1 cellular context compared by ENCODE assay signal in the genomic region with DNA sequence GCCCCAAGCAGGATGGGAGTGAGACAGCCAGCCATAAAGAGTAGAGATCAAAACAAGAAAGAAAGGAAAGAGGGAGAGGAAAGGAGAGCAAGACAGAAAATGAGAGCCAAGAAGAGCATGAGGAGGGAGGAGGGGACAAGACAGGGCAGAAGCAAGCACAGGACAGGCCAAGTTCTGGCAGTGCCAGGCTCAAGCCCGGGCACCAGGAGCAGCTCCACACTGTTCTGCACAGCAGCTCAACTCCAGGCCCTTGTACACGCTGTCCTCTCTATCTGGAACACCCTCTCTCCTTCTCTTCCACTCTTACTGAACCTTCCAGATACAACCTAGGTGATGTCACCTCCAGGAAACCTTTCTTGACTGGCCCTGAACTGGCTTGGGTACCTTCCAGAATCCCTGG.
TF ChIP-seq lines count a peak whose summit lies in the region.

No MANE protein-coding gene starts in this region.

TF ChIP-seq in GM12878, 131 proteins besides CTCF, POLR2A, EP300 and RAD21:
- TF ChIP-seq, protein P1, sequence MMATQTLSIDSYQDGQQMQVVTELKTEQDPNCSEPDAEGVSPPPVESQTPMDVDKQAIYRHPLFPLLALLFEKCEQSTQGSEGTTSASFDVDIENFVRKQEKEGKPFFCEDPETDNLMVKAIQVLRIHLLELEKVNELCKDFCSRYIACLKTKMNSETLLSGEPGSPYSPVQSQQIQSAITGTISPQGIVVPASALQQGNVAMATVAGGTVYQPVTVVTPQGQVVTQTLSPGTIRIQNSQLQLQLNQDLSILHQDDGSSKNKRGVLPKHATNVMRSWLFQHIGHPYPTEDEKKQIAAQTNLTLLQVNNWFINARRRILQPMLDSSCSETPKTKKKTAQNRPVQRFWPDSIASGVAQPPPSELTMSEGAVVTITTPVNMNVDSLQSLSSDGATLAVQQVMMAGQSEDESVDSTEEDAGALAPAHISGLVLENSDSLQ (IDR thresholded peaks at IDR 0.05): no peak
- TF ChIP-seq CHD1 (IDR thresholded peaks at IDR 0.05; ENCODE audit: low read depth, low read length) (no peak), BCL11A (IDR thresholded peaks at IDR 0.05; ENCODE audit: low read depth, low read length) (no peak)
TF ChIP-seq in GM12878: peak in this region for 0.
